7 cellular contexts compared by ENCODE assay signal in genomic region chr3:173395073-173395411, GRCh38. TPM values are rescaled to one million over a fixed set of nuclear protein-coding genes. Genes with fewer than 3 reads are reported as not detected.
DNase-seq lines count a peak whose midpoint lies in the region; ATAC-seq and TF ChIP-seq lines count a peak whose summit lies in the region.

No MANE protein-coding gene starts in this region.

- H3K36me3 ChIP-seq in mammary epithelial cell (ENCODE audit: insufficient read depth, low read length): no peaks in the 10 kb centered on the region
- no peaks in the 10 kb centered on the region for H3K36me3 ChIP-seq in lung (ENCODE audit: control insufficient read depth in 2 of 2, insufficient read depth in 2 of 2, low read length in 2 of 2)
- no peaks in the 10 kb centered on the region for H3K36me3 ChIP-seq in upper lobe of right lung

- DNase-seq in H4 (ENCODE audit: low spot score): peak; percentile 85
- peak; percentile 81 for DNase-seq in M059J (ENCODE audit: low read depth)
- no peak for DNase-seq in mammary epithelial cell
- DNase-seq in lung (ENCODE audit: low spot score): no peak
- no peak for DNase-seq in upper lobe of right lung
- no peak for DNase-seq in erythroblast (lab: John Stamatoyannopoulos, UW)

- H3K4me3 ChIP-seq in mammary epithelial cell (replicated peaks in 1 of 3; ENCODE audit: insufficient read depth in 1 of 3, low read depth in 2 of 3, low read length in 3 of 3): peak overlapping the region; percentile 3 to 56 (median 53)
- peak overlapping the region; percentile 49 for H3K4me3 ChIP-seq in lung
- H3K4me3 ChIP-seq in upper lobe of right lung: peak overlapping the region; percentile 60

- WGBS in mammary epithelial cell (ENCODE audit: low coverage, missing lambda C conversion rate): 0% methylated on average over 4 of the region's 10 CpGs
- 0 to 2% methylated on average over 10 of the region's 10 CpGs for WGBS in lung, 2 donors

- no peaks in the 10 kb centered on the region for H4K20me1 ChIP-seq in mammary epithelial cell (ENCODE audit: insufficient read depth, low read length)

- H3K9me3 ChIP-seq in mammary epithelial cell (replicated peaks; ENCODE audit: insufficient read depth, low read length) (no peaks in the 10 kb centered on the region), lung (ENCODE audit: control insufficient read depth in 2 of 2, insufficient read depth in 1 of 2, low read length in 1 of 2) (peaks cover 0 to 2% of the 10 kb centered on the region in 2 donors), upper lobe of right lung (no peaks in the 10 kb centered on the region)

- no TSS peak for BruUV-seq in mammary epithelial cell (replicated peaks; lab: Mats Ljungman, UMichigan)

- dilution Hi-C loops in mammary epithelial cell (cut with HindIII; ENCODE audit: low sequenced_read_pairs): no loop called here

- in situ Hi-C loops in mammary epithelial cell (cut with MboI; ENCODE audit: low sequenced_read_pairs in 2 of 2): no loop called here

- TF ChIP-seq POLR2A in erythroblast (IDR thresholded peaks at IDR 0.05; ENCODE audit: low read length): no peak

- ATAC-seq in GM18502 (IDR thresholded peaks at IDR 0.05; ENCODE audit: poor library complexity, unreplicated experiment) (peak; percentile 51), lung (ENCODE audit: insufficient read depth, low FRiP score) (peak; percentile 14), upper lobe of right lung (peak; percentile 60)

- H3K9ac ChIP-seq in mammary epithelial cell (ENCODE audit: insufficient read depth, low read length): no peak overlapping the region

- intact Hi-C loops in mammary epithelial cell (cut with micrococcal nuclease): no loop called here
- intact Hi-C loops in upper lobe of right lung (cut with DNase I): no loop called here

- H3K27ac ChIP-seq in mammary epithelial cell (ENCODE audit: insufficient read depth, low read depth, low read length) (no peak overlapping the region), lung (ENCODE audit: low read depth in 1 of 2, low read length in 1 of 2) (peak overlapping the region; percentile 18 to 88), upper lobe of right lung (peak overlapping the region; percentile 80)

- no peak for TF ChIP-seq CTCF in mammary epithelial cell (conservative IDR thresholded peaks at IDR 0.05 in 1 of 2, IDR thresholded peaks at IDR 0.05 in 1 of 2; ENCODE audit: extremely low read depth in 1 of 2, insufficient read depth in 1 of 2, low read depth in 1 of 2, low read length in 2 of 2)
- no peak for TF ChIP-seq CTCF in lung (IDR thresholded peaks at IDR 0.05; ENCODE audit: control extremely low read depth, extremely low read depth)
- no peak for TF ChIP-seq CTCF in upper lobe of right lung (IDR thresholded peaks at IDR 0.05)

- peaks cover 29% of the 10 kb centered on the region for H3K4me1 ChIP-seq in mammary epithelial cell (ENCODE audit: insufficient read depth, low read length)
- peaks cover 0 to 2% of the 10 kb centered on the region in 2 donors for H3K4me1 ChIP-seq in lung (ENCODE audit: control insufficient read depth in 2 of 2, insufficient read depth in 2 of 2, low read length in 2 of 2)
- peaks cover 14% of the 10 kb centered on the region for H3K4me1 ChIP-seq in upper lobe of right lung

- H2AFZ ChIP-seq in mammary epithelial cell (ENCODE audit: low read depth, low read length): peak overlapping the region; percentile 88

- CTCF ChIA-PET in mammary epithelial cell (lab: Charles Lee; ENCODE audit: low non-redundant PET): no interaction called here

- peak overlapping the region; percentile 98 for H3K4me2 ChIP-seq in mammary epithelial cell (ENCODE audit: insufficient read depth, low read depth, low read length)

- H3K27me3 ChIP-seq in mammary epithelial cell (ENCODE audit: insufficient read depth, low read length) (peaks cover 28% of the 10 kb centered on the region), lung (ENCODE audit: control insufficient read depth, insufficient read depth) (no peaks in the 10 kb centered on the region), upper lobe of right lung (peaks cover 16% of the 10 kb centered on the region)

- no peaks in the 10 kb centered on the region for H3K79me2 ChIP-seq in mammary epithelial cell (ENCODE audit: insufficient read depth, low read length)

RNA-seq across cellular contexts. Expression of gene NLGN1, which starts 2.5 kb away (rescaled TPM):
- total RNA-seq in H4 (2014; rRNA removed; shearing (Covaris generic)): 14.7 and 16.9 TPM in 2 replicates
- total RNA-seq in M059J (2014; rRNA removed; shearing (Covaris generic)): 4.2 and 10.6 TPM in 2 replicates
- total RNA-seq in mammary epithelial cell: under 1 TPM in 1 of 2 donors, not detected in 1; under 0.01 TPM
- polyA plus RNA-seq in mammary epithelial cell: not detected
- polyA minus RNA-seq in mammary epithelial cell: not detected
- total RNA-seq in lung: 10 to 100 TPM in 1 of 2 donors, 1 to 10 TPM in 1; 3.4 to 22.2 TPM
- polyA plus RNA-seq in lung: under 1 TPM; 0.24 to 0.33 TPM
- total RNA-seq in upper lobe of right lung: 3.3 TPM

Comparison
In these comparisons a context has a peak if more than half of its experiments do, and no peak if none do; other contexts are left out.
1. DNase-seq: peak in H4 (single experiment) and M059J (single experiment); none in mammary epithelial cell (single experiment), lung (single experiment), upper lobe of right lung (single experiment) and erythroblast (0 of 2).
2. Peak in every context shown above with its lines, with median percentiles within 50 percentile points of each other: ATAC-seq and H3K4me3 ChIP-seq.